Comparison of ENCODE assay signal across 7 cellular contexts in the genomic region with DNA sequence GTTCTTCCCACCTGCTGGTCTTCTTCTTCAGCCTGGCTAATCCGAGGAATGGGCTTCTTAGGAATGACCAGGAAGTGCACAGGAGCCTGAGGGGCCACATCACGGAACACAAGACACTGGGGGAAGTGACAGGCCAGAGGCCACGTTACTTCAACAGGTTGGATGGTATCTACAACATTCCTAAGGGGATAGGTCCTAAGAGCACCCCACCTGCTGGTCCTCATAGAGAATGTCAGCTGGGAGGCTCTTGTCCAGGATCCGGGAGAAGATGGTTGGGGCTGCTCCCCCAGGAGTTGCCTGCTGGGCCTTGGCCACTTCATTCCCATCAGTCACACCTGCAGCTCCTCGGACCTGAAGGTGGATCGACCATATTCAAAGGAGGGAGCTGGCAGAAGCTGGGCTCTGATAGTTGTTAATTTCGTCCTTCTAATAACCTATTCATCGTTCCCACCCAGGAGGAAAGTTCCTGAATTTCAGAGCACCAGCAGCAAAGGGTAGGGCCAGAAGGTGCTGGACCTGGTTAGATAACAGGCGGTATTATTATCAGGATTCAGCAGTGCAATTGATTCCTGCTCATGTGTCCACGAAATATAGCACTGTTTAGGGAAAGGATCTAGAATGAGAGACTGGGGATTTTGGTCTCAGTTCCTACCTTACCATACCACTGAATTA.
A peak's percentile ranks its signal among the peaks of the same experiment; 100 is the strongest.
DNase-seq lines count a peak whose midpoint lies in the region; ATAC-seq and TF ChIP-seq lines count a peak whose summit lies in the region.

No MANE protein-coding gene starts in this region.

- peak; percentile 24 for DNase-seq in GM03348 (ENCODE audit: low spot score)
- no peak for DNase-seq in LNCaP clone FGC (ENCODE audit: low read depth)
- DNase-seq in caudate nucleus (lab: John Stamatoyannopoulos, UW), result no peak
- no peak for DNase-seq in stimulated activated CD4-positive, alpha-beta T cell treated with anti-CD3 and anti-CD28 coated beads, Interleukin-2, amount 100 ng/mL, for 24 hours

- TF ChIP-seq CTCF in LNCaP clone FGC (IDR thresholded peaks at IDR 0.05; ENCODE audit: control insufficient read depth, extremely low read depth, insufficient read depth), result peak; percentile 29; the same call in 1 of the 2 replicates

- H3K27me3 ChIP-seq in mucosa of stomach (ENCODE audit: control insufficient read depth, insufficient read depth, low read length), result no peaks in the 10 kb centered on the region

- H3K4me1 ChIP-seq in mucosa of stomach (ENCODE audit: control insufficient read depth, insufficient read depth, low read length), result peaks cover 26% of the 10 kb centered on the region

- ATAC-seq in HG03457 (IDR thresholded peaks at IDR 0.05; ENCODE audit: unreplicated experiment) (no peak), HG03439 (IDR thresholded peaks at IDR 0.05; ENCODE audit: unreplicated experiment) (no peak)

- no peaks in the 10 kb centered on the region for H3K9me3 ChIP-seq in mucosa of stomach (ENCODE audit: control insufficient read depth, low read length)

- H3K36me3 ChIP-seq in mucosa of stomach (ENCODE audit: control insufficient read depth, insufficient read depth, low read length), result no peaks in the 10 kb centered on the region

- H3K4me3 ChIP-seq in LNCaP clone FGC (ENCODE audit: low read depth, low read length) (peak overlapping the region; percentile 83), mucosa of stomach (ENCODE audit: low read length) (no peak overlapping the region)

- peak overlapping the region; percentile 94 for H3K9ac ChIP-seq in mucosa of stomach (ENCODE audit: low read length)

- peak overlapping the region; percentile 95 for H3K27ac ChIP-seq in caudate nucleus (ENCODE audit: low read depth, low read length)
